13 cellular contexts compared by ENCODE assay signal in the genomic region with DNA sequence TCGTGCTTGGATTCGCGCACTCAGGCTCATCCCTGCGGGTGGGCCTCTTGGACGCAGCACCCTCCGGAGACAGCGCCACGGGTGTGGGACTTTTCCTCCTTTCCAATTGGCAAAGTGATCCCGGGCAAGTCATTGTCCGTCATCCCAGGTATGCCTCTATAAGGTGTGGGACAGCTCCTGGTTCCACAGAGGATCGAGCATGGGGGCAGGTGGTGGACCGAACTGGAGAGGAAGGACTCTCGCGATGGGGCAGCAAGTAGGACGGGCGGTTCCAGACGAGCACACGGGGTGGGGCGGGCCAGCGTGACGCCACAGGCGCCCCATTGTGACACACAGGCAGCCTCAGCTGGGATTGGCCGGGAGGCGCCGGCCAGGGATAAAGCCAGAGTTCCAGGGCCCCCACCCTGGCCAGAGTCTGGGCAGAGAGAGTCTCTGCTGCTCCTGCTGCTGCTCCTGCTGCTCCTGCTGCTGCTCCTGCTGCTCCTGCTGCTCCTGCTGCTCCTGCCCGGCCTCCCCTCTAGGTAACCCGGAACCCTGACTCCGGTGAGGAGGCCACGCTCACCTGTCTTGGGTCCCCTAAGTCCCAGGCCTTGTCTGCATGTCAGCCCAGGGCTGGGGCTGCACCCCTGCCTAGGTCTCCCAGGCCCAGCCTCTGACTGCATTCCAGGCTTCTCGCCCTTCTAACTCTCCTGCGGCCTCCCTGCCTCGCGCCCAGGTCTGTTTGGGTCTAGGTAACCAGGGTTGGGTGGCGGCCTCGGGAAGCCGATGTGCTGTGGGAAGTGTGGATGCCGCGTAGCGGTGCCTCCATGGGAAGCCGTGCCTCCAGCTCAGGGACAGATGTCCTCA. TPM values are rescaled to one million over a fixed set of nuclear protein-coding genes. Genes with fewer than 3 reads are reported as not detected.
"Had no signal": no experiment of that assay in that cellular context is flagged by ENCODE, and none has a peak within 500 bp of the region (broad histone marks: within the 10 kb centered on the region; RNA-seq: fewer than 3 reads in every experiment).

No MANE protein-coding gene starts in this region.

- H3K27ac Mint-ChIP-seq: activated naive CD8-positive, alpha-beta T cell treated with anti-CD3 and anti-CD28 coated beads, Interleukin-2, amount 10 ng/mL, durations not matched to agents 7 days and 5 days; activated T-cell treated with anti-CD3 and anti-CD28 coated beads, Interleukin-2, amount 50 U/mL, for 24 hours; natural killer cell treated with Interleukin-12 subunit alpha and Interleukin-12 subunit beta and Interleukin-15 and Interleukin-18, amount 100 ng/mL, for 72 hours; stimulated activated naive CD8-positive, alpha-beta T cell treated with anti-CD3 and anti-CD28 coated beads, Interleukin-15, Interleukin-2, amounts not matched to agents 100 ng/mL and 50 ng/mL, for 24 hours had no signal

- H3K4me3 ChIP-seq: breast epithelium, dorsolateral prefrontal cortex, esophagus muscularis mucosa had no signal

- H3K36me3 Mint-ChIP-seq: activated naive CD8-positive, alpha-beta T cell treated with anti-CD3 and anti-CD28 coated beads, Interleukin-2, amount 10 ng/mL, durations not matched to agents 7 days and 5 days; natural killer cell treated with Interleukin-12 subunit alpha and Interleukin-12 subunit beta and Interleukin-15 and Interleukin-18, amount 100 ng/mL, for 72 hours had no signal

- H3K9me3 ChIP-seq: breast epithelium, esophagus muscularis mucosa had no signal

- H3K27ac ChIP-seq: breast epithelium, dorsolateral prefrontal cortex, esophagus muscularis mucosa had no signal

- H3K9me3 Mint-ChIP-seq: activated naive CD8-positive, alpha-beta T cell treated with anti-CD3 and anti-CD28 coated beads, Interleukin-2, amount 10 ng/mL, durations not matched to agents 7 days and 5 days; activated T-cell treated with anti-CD3 and anti-CD28 coated beads, Interleukin-2, amount 50 U/mL, for 24 hours; natural killer cell treated with Interleukin-12 subunit alpha and Interleukin-12 subunit beta and Interleukin-15 and Interleukin-18, amount 100 ng/mL, for 72 hours; stimulated activated naive CD8-positive, alpha-beta T cell treated with anti-CD3 and anti-CD28 coated beads, Interleukin-15, Interleukin-2, amounts not matched to agents 100 ng/mL and 50 ng/mL, for 24 hours had no signal

- H3K27me3 ChIP-seq: breast epithelium, dorsolateral prefrontal cortex, esophagus muscularis mucosa had no signal

- H3K4me1 ChIP-seq: breast epithelium, esophagus muscularis mucosa had no signal

- H3K4me3 Mint-ChIP-seq: activated naive CD8-positive, alpha-beta T cell treated with anti-CD3 and anti-CD28 coated beads, Interleukin-2, amount 10 ng/mL, durations not matched to agents 7 days and 5 days; activated T-cell treated with anti-CD3 and anti-CD28 coated beads, Interleukin-2, amount 50 U/mL, for 24 hours; natural killer cell treated with Interleukin-12 subunit alpha and Interleukin-12 subunit beta and Interleukin-15 and Interleukin-18, amount 100 ng/mL, for 72 hours; stimulated activated naive CD8-positive, alpha-beta T cell treated with anti-CD3 and anti-CD28 coated beads, Interleukin-15, Interleukin-2, amounts not matched to agents 100 ng/mL and 50 ng/mL, for 24 hours had no signal

- H3K27me3 Mint-ChIP-seq: activated T-cell treated with anti-CD3 and anti-CD28 coated beads, Interleukin-2, amount 50 U/mL, for 24 hours had no signal

- H3K4me1 Mint-ChIP-seq: activated naive CD8-positive, alpha-beta T cell treated with anti-CD3 and anti-CD28 coated beads, Interleukin-2, amount 10 ng/mL, durations not matched to agents 7 days and 5 days had no signal

- H3K36me3 ChIP-seq: breast epithelium, esophagus muscularis mucosa had no signal

- DNase-seq: activated CD4-positive, alpha-beta T cell treated with anti-CD3 and anti-CD28 coated beads, Interleukin-2, amount 50 U/mL, for 4 hours; activated CD4-positive, CD25-positive, alpha-beta regulatory T cell treated with anti-CD3 and anti-CD28 coated beads, Interleukin-2, amount 50 U/mL, for 72 hours; activated gamma-delta T cell; activated naive CD8-positive, alpha-beta T cell treated with anti-CD3 and anti-CD28 coated beads, Interleukin-2, amount 10 ng/mL, durations not matched to agents 7 days and 5 days; activated T-cell treated with anti-CD3 and anti-CD28 coated beads, Interleukin-2, amount 50 U/mL, for 24 hours; anterior cingulate cortex; dorsolateral prefrontal cortex; stimulated activated CD4-positive, alpha-beta T cell treated with anti-CD3 and anti-CD28 coated beads, Interleukin-4, amount 100 ng/mL, for 24 hours had no signal

RNA-seq across cellular contexts. Expression of a gene that starts 38.5 kb away (rescaled TPM):
- total RNA-seq: activated naive CD8-positive, alpha-beta T cell treated with anti-CD3 and anti-CD28 coated beads, Interleukin-2, amount 10 ng/mL, durations not matched to agents 7 days and 5 days; natural killer cell treated with Interleukin-12 subunit alpha and Interleukin-12 subunit beta and Interleukin-15 and Interleukin-18, amount 100 ng/mL, for 72 hours; T-helper 2 cell treated with Interferon-gamma antibody and Interleukin-4, amounts not matched to agents 100 ng/mL and 5 ng/mL, for 36 hours had no signal
